11 cellular contexts compared by ENCODE assay signal in the genomic region with DNA sequence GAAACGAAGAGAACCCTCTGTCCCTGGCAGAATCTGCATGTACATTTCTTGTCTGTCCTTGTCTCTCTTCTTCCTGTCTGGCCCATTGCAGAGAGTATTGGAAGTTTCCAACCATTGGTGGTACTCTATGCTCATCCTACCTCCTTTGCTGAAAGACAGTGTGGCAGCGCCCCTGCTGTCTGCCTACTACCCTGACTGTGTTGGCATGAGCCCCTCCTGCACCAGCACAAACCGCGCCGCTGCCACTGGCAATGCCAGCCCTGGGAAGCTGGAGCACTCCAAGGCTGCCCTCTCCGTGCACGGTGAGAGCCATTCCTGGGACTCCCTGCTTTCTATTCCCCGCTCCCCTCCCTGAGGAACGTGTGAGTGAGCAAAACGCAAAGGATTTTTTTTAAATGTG. TPM values are rescaled to one million over a fixed set of nuclear protein-coding genes. Genes with fewer than 3 reads are reported as not detected.
A peak's percentile ranks its signal among the peaks of the same experiment; 100 is the strongest.
DNase-seq lines count a peak whose midpoint lies in the region; ATAC-seq and TF ChIP-seq lines count a peak whose summit lies in the region.
"Had no signal": no experiment of that assay in that cellular context is flagged by ENCODE, and none has a peak within 500 bp of the region (broad histone marks: within the 10 kb centered on the region; RNA-seq: fewer than 3 reads in every experiment).

No MANE protein-coding gene starts in this region.

- in situ Hi-C loops in SK-MEL-5 (cut with HindIII; ENCODE audit: low pct_unique_long_range_greater_than_20kb, low sequenced_read_pairs), result no loop called here

- H4K5ac ChIP-seq in H9 (ENCODE audit: insufficient read length, low read depth, low read length), result no peak overlapping the region

- H3K4ac ChIP-seq in H9 (ENCODE audit: low read depth, low read length) (no peak overlapping the region), mesenchymal stem cell (ENCODE audit: low read depth in 1 of 2, low read length in 2 of 2) (no peak overlapping the region)

- peaks cover 0 to 6% (median 2%) of the 10 kb centered on the region in 3 experiments; a peak in 4 of 7 replicates for H3K36me3 Mint-ChIP-seq in H9 (ENCODE audit: insufficient read depth in 1 of 3, low read depth in 3 of 3)

- H3K9me3 ChIP-seq in H9 (ENCODE audit: control insufficient read depth, low read depth, low read length) (no peaks in the 10 kb centered on the region), mesenchymal stem cell (ENCODE audit: control insufficient read depth, low read length) (no peaks in the 10 kb centered on the region)
- H3K9me3 ChIP-seq: Caco-2 had no signal

- no peaks in the 10 kb centered on the region for H4K20me1 ChIP-seq in H9 (ENCODE audit: control insufficient read depth, insufficient read depth, insufficient read length)

- H2BK5ac ChIP-seq in H9 (ENCODE audit: insufficient read length, low read length) (no peak overlapping the region), mesenchymal stem cell (ENCODE audit: low read depth, low read length, poor library complexity, severe bottlenecking) (no peak overlapping the region)

- H3K23ac ChIP-seq in H9 (ENCODE audit: insufficient read length, low read depth, low read length), result no peak overlapping the region
- no peak overlapping the region for H3K23ac ChIP-seq in mesenchymal stem cell (ENCODE audit: low read length in 2 of 2)

- H3K36me3 ChIP-seq in mesenchymal stem cell (ENCODE audit: control insufficient read depth in 1 of 2, insufficient read depth in 2 of 2, low read depth in 1 of 2, low read length in 2 of 2), result peaks cover 4 to 27% of the 10 kb centered on the region in 2 experiments

- H3K4me1 Mint-ChIP-seq in H9, result peaks cover 31 to 40% of the 10 kb centered on the region in 2 experiments
- H3K4me1 Mint-ChIP-seq: CD8-positive, alpha-beta memory T cell had no signal

- H3K27me3 ChIP-seq in H9 (ENCODE audit: insufficient read depth, low read length) (no peaks in the 10 kb centered on the region), mesenchymal stem cell (ENCODE audit: control insufficient read depth in 1 of 2, insufficient read depth in 1 of 2, low read length in 2 of 2) (no peaks in the 10 kb centered on the region)

- WGBS in H9 (ENCODE audit: extremely low coverage, insufficient read length, low lambda C conversion rate), result no CpG with 5 or more reads among the region's 10 CpGs
- WGBS in mesenchymal stem cell, result 95% methylated on average over 10 of the region's 10 CpGs

- H3K4me2 ChIP-seq in H9 (ENCODE audit: insufficient read depth, insufficient read length, low read length) (no peak overlapping the region), mesenchymal stem cell (ENCODE audit: low read length, poor library complexity, severe bottlenecking) (no peak overlapping the region)

- H4K8ac ChIP-seq in H9 (replicated peaks; ENCODE audit: insufficient read length, low read depth, low read length) (no peak overlapping the region), mesenchymal stem cell (ENCODE audit: low read length) (no peak overlapping the region)

- H2AK5ac ChIP-seq in H9 (ENCODE audit: insufficient read length, low read length) (no peak overlapping the region), mesenchymal stem cell (ENCODE audit: low read length, severe bottlenecking) (no peak overlapping the region)

- H3K27me3 Mint-ChIP-seq in H9 (ENCODE audit: low read depth), result no peaks in the 10 kb centered on the region

- H3K56ac ChIP-seq in H9 (ENCODE audit: insufficient read length, low read depth, low read length), result no peak overlapping the region

- H2AFZ ChIP-seq in H9 (ENCODE audit: low read length) (no peak overlapping the region), mesenchymal stem cell (ENCODE audit: low read depth, low read length) (no peak overlapping the region)

- H3K27ac Mint-ChIP-seq in H9, result peak overlapping the region in 2 of 3 experiments; percentile 25 to 77; a peak in 1 of 7 replicates

- no peak overlapping the region for H3K27ac ChIP-seq in H9 (ENCODE audit: insufficient read length, low read depth, low read length)
- no peak overlapping the region for H3K27ac ChIP-seq in mesenchymal stem cell (ENCODE audit: low read length, poor library complexity, severe bottlenecking)

- H3K9me3 Mint-ChIP-seq in H9, result no peaks in the 10 kb centered on the region
- H3K9me3 Mint-ChIP-seq: CD8-positive, alpha-beta memory T cell had no signal

- no peaks in the 10 kb centered on the region for H3K23me2 ChIP-seq in H9 (ENCODE audit: insufficient read length, low read depth, low read length, poor library complexity, severe bottlenecking)

- peak overlapping the region in 1 of 2 experiments; percentile 47; a peak in 2 of 5 replicates for H3K4me3 Mint-ChIP-seq in H9
- H3K4me3 Mint-ChIP-seq: CD8-positive, alpha-beta memory T cell had no signal

- no peak overlapping the region for H3K9ac ChIP-seq in H9 (ENCODE audit: extremely low read depth, insufficient read length, low read length)
- no peak overlapping the region for H3K9ac ChIP-seq in mesenchymal stem cell (ENCODE audit: low read length)

- H3K14ac ChIP-seq in H9 (ENCODE audit: insufficient read depth, low read length), result no peak overlapping the region; the same call in 1 of the 2 replicates
- H3K14ac ChIP-seq in mesenchymal stem cell (ENCODE audit: low read length in 2 of 2), result no peak overlapping the region

- H3K18ac ChIP-seq in H9 (ENCODE audit: insufficient read length, low read depth, low read length), result no peak overlapping the region
- no peak overlapping the region for H3K18ac ChIP-seq in mesenchymal stem cell (ENCODE audit: low read depth in 1 of 2, low read length in 2 of 2)

- H3K4me3 ChIP-seq in mesenchymal stem cell (ENCODE audit: insufficient read depth in 1 of 2, low read depth in 1 of 2, low read length in 2 of 2), result no peak overlapping the region

- no peaks in the 10 kb centered on the region for H3K79me2 ChIP-seq in H9 (ENCODE audit: insufficient read depth, low read length)

- H3K4me1 ChIP-seq in H9 (ENCODE audit: insufficient read depth, low read length), result peaks cover 7% of the 10 kb centered on the region; the same call in 1 of the 2 replicates
- H3K4me1 ChIP-seq in mesenchymal stem cell (ENCODE audit: control insufficient read depth, insufficient read depth, low read depth, low read length), result peaks cover 3% of the 10 kb centered on the region
- H3K4me1 ChIP-seq: Caco-2 had no signal

- H2BK20ac ChIP-seq in H9 (ENCODE audit: low read depth, low read length, poor library complexity, severe bottlenecking), result no peak overlapping the region

- ATAC-seq in HG03342 (IDR thresholded peaks at IDR 0.05; ENCODE audit: unreplicated experiment), result no peak

- DNase-seq in H9 (no peak), SK-MEL-5 (ENCODE audit: low read depth, low spot score) (peak; percentile 57), mesenchymal stem cell (no peak), islet precursor cell (no peak), SHP77 treated with DMSO at 0.1 percent for 48 hours (lab: John Stamatoyannopoulos, UW) (no peak)
- DNase-seq: Caco-2; CD8-positive, alpha-beta memory T cell; DND-41; GDM1; GOT3 had no signal

- TF ChIP-seq CTCF in H9 (conservative IDR thresholded peaks at IDR 0.05), result no peak

- H4K91ac ChIP-seq in H9 (ENCODE audit: insufficient read length, low read depth, low read length) (no peak overlapping the region), mesenchymal stem cell (ENCODE audit: low read length) (peak overlapping the region; percentile 80)

- no peak overlapping the region for H2BK12ac ChIP-seq in H9 (ENCODE audit: insufficient read length, low read depth, low read length)
- no peak overlapping the region for H2BK12ac ChIP-seq in mesenchymal stem cell (ENCODE audit: low read length in 2 of 2)

- H2BK120ac ChIP-seq in H9 (ENCODE audit: low read depth, low read length, poor library complexity, severe bottlenecking), result no peak overlapping the region
- H2BK120ac ChIP-seq in mesenchymal stem cell (ENCODE audit: low read depth, low read length), result no peak overlapping the region

- no peak overlapping the region for H3T11ph ChIP-seq in H9 (ENCODE audit: low read length)

- H3K79me1 ChIP-seq in H9 (ENCODE audit: insufficient read depth, low read depth, low read length, poor library complexity, severe bottlenecking) (no peaks in the 10 kb centered on the region), mesenchymal stem cell (replicated peaks; ENCODE audit: low read length, poor library complexity, severe bottlenecking) (no peaks in the 10 kb centered on the region)

- H2BK15ac ChIP-seq in H9 (ENCODE audit: low read depth, low read length), result no peak overlapping the region
- H2BK15ac ChIP-seq in mesenchymal stem cell (ENCODE audit: low read depth, poor library complexity, severe bottlenecking), result no peak overlapping the region

RNA-seq across cellular contexts. Expression of a gene that starts 32.5 kb away (rescaled TPM):
- total RNA-seq in H9 (2021), result 5.2 and 5.4 TPM in 2 replicates
- total RNA-seq in SK-MEL-5 (2014; rRNA removed; shearing (Covaris generic)), result 49.9 and 54.2 TPM in 2 replicates
- polyA plus RNA-seq in SK-MEL-5 (2015; cell fraction: cytosol; rRNA removed), result 51.2 and 64.3 TPM in 2 replicates
- 26.5 and 28.4 TPM in 2 replicates for polyA plus RNA-seq in SK-MEL-5 (2015; cell fraction: nucleus; rRNA removed)
- 8.9 TPM for polyA plus RNA-seq in mesenchymal stem cell (2013, experiment 1 of 2)
- 9.3 TPM for polyA plus RNA-seq in mesenchymal stem cell (2013, experiment 2 of 2)

RNA-seq across cellular contexts. Expression of a gene that starts 32.8 kb away (rescaled TPM):
- 13.0 and 13.3 TPM in 2 replicates for total RNA-seq in H9 (2021)
- 40.6 and 45.4 TPM in 2 replicates for total RNA-seq in SK-MEL-5 (2014; rRNA removed; shearing (Covaris generic))
- polyA plus RNA-seq in SK-MEL-5 (2015; cell fraction: cytosol; rRNA removed), result 33.1 and 34.7 TPM in 2 replicates
- polyA plus RNA-seq in SK-MEL-5 (2015; cell fraction: nucleus; rRNA removed), result 9.6 and 12.7 TPM in 2 replicates
- polyA plus RNA-seq in mesenchymal stem cell (2013, experiment 1 of 2), result 10.9 TPM
- polyA plus RNA-seq in mesenchymal stem cell (2013, experiment 2 of 2), result 11.1 TPM
